ENCODE assay signal across 1 cellular context in genomic region chr5:164277720-164278119, GRCh38.
TF ChIP-seq lines count a peak whose summit lies in the region.

No MANE protein-coding gene starts in this region.

TF ChIP-seq in K562, 482 proteins besides CTCF, POLR2A, EP300 and RAD21 (continued from another document):
- TF ChIP-seq ZNF280A (IDR thresholded peaks at IDR 0.05; ENCODE audit: low read depth, partially characterized antibody) (no peak), RREB1 (CRISPR knock-in tag; IDR thresholded peaks at IDR 0.05) (no peak), E2F1 (CRISPR knock-in tag; IDR thresholded peaks at IDR 0.05) (no peak), ZFP91 (CRISPR knock-in tag; IDR thresholded peaks at IDR 0.05) (no peak), ATF3 (IDR thresholded peaks at IDR 0.05) (peak; percentile 73), ATF3 (CRISPR knock-in tag; conservative IDR thresholded peaks at IDR 0.05) (no peak), ZNF274 (IDR thresholded peaks at IDR 0.05; ENCODE audit: borderline replicate concordance, low read depth, low read length) (no peak), FOXK1 (CRISPR knock-in tag; IDR thresholded peaks at IDR 0.05; ENCODE audit: borderline replicate concordance) (no peak), GTF2B (IDR thresholded peaks at IDR 0.05; ENCODE audit: extremely low read depth, insufficient read length) (no peak), FOSL1 (tag; conservative IDR thresholded peaks at IDR 0.05) (peak; percentile 23; the same call in 1 of the 2 replicates)
